Comparison of ENCODE assay signal across 21 cellular contexts in the genomic region with DNA sequence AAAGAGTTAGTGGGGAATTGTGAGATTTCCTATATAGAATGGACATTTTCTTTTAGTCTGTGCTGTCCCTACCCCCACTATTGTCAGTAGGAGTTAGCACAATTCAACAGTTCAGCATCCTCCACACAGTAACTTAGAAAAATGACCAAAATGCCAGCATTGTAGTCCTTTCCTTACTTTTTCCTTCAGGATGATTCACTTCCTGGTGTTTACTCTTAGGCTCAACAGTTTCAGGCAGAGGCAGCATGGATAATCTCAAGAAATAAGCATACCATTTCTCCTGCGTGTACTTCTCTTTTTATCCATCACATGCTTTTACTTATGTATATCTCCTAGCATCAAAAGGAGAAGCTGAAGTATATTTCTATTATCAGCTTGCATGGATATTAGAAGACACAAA.
A peak's percentile ranks its signal among the peaks of the same experiment; 100 is the strongest.
DNase-seq lines count a peak whose midpoint lies in the region; TF ChIP-seq lines count a peak whose summit lies in the region.
"Had no signal": no experiment of that assay in that cellular context is flagged by ENCODE, and none has a peak within 500 bp of the region (broad histone marks: within the 10 kb centered on the region; RNA-seq: fewer than 3 reads in every experiment).

No MANE protein-coding gene starts in this region.

- POLR2A ChIA-PET in activated CD4-positive, alpha-beta T cell treated with anti-CD3 and anti-CD28 coated beads, Interleukin-2, amount 10 ng/mL, durations not matched to agents 7 days and 5 days (lab: Charles Lee), result no interaction called here

- H3K4me1 Mint-ChIP-seq in activated CD4-positive, alpha-beta T cell treated with anti-CD3 and anti-CD28 coated beads, Interleukin-2, amount 10 ng/mL, durations not matched to agents 7 days and 5 days, result no peaks in the 10 kb centered on the region
- H3K4me1 Mint-ChIP-seq: activated naive CD8-positive, alpha-beta T cell treated with anti-CD3 and anti-CD28 coated beads, Interleukin-2, amount 10 ng/mL, durations not matched to agents 7 days and 5 days; activated T-helper 17 cell treated with anti-CD3 and anti-CD28 coated beads, Interleukin-2, amount 50 U/mL, for 72 hours; neural progenitor cell; stimulated activated naive CD8-positive, alpha-beta T cell treated with anti-CD3 and anti-CD28 coated beads, Interleukin-15, amount 100 ng/mL, for 72 hours had no signal

- H3K9me3 Mint-ChIP-seq in activated CD4-positive, alpha-beta T cell treated with anti-CD3 and anti-CD28 coated beads, Interleukin-2, amount 10 ng/mL, durations not matched to agents 7 days and 5 days, result no peaks in the 10 kb centered on the region
- H3K9me3 Mint-ChIP-seq: activated naive CD8-positive, alpha-beta T cell treated with anti-CD3 and anti-CD28 coated beads, Interleukin-2, amount 10 ng/mL, durations not matched to agents 7 days and 5 days; activated T-helper 17 cell treated with anti-CD3 and anti-CD28 coated beads, Interleukin-2, amount 50 U/mL, for 72 hours had no signal

- H3K4me3 ChIP-seq in cardiac fibroblast (replicated peaks in 1 of 2; ENCODE audit: low read depth in 2 of 2, low read length in 2 of 2), result no peak overlapping the region
- H3K4me3 ChIP-seq: MG63, neural progenitor cell, transverse colon had no signal

- H3K27me3 Mint-ChIP-seq in activated CD4-positive, alpha-beta T cell treated with anti-CD3 and anti-CD28 coated beads, Interleukin-2, amount 10 ng/mL, durations not matched to agents 7 days and 5 days, result no peaks in the 10 kb centered on the region
- H3K27me3 Mint-ChIP-seq: activated naive CD8-positive, alpha-beta T cell treated with anti-CD3 and anti-CD28 coated beads, Interleukin-2, amount 10 ng/mL, durations not matched to agents 7 days and 5 days; activated T-helper 17 cell treated with anti-CD3 and anti-CD28 coated beads, Interleukin-2, amount 50 U/mL, for 72 hours; stimulated activated naive CD8-positive, alpha-beta T cell treated with anti-CD3 and anti-CD28 coated beads, Interleukin-15, amount 100 ng/mL, for 72 hours had no signal

- peak; percentile 11 for DNase-seq in AG20443 (ENCODE audit: low spot score)
- DNase-seq in HT1080 (ENCODE audit: low read depth), result peak; percentile 80
- DNase-seq in cardiac fibroblast (ENCODE audit: low read depth in 2 of 2), result peak; percentile 30 to 55
- DNase-seq in glomerular endothelial cell (ENCODE audit: extremely low read depth, low read depth, low spot score), result peak; percentile 78
- DNase-seq in Kasumi-1 (lab: John Stamatoyannopoulos, UW), result no peak
- no peak for DNase-seq in activated CD4-positive, alpha-beta T cell treated with anti-CD3 and anti-CD28 coated beads, Interleukin-2, amount 10 ng/mL, durations not matched to agents 7 days and 5 days
- no peak for DNase-seq in NCI-H1417 (lab: John Stamatoyannopoulos, UW)
- DNase-seq in stimulated activated CD4-positive, alpha-beta T cell treated with anti-CD3 and anti-CD28 coated beads, Interleukin-15, amount 100 ng/mL, for 24 hours, result no peak
- DNase-seq: activated naive CD8-positive, alpha-beta T cell treated with anti-CD3 and anti-CD28 coated beads, Interleukin-2, amount 10 ng/mL, durations not matched to agents 7 days and 5 days; cortex of kidney; DND-41; head of caudate nucleus; MG63; NCI-H1436; NCI-H526; small intestine; stimulated activated CD4-positive, alpha-beta T cell treated with anti-CD3 and anti-CD28 coated beads, Interleukin-4, amount 100 ng/mL, for 24 hours; stimulated activated naive CD8-positive, alpha-beta T cell treated with anti-CD3 and anti-CD28 coated beads, Interleukin-15, amount 100 ng/mL, for 72 hours; transverse colon had no signal

- CTCF ChIA-PET in activated CD4-positive, alpha-beta T cell treated with anti-CD3 and anti-CD28 coated beads, Interleukin-2, amount 10 ng/mL, durations not matched to agents 7 days and 5 days (lab: Charles Lee), result no interaction called here

- no peak for TF ChIP-seq CTCF in cardiac fibroblast (IDR thresholded peaks at IDR 0.05; ENCODE audit: low read depth, low read length)

- no peaks in the 10 kb centered on the region for H3K36me3 Mint-ChIP-seq in activated CD4-positive, alpha-beta T cell treated with anti-CD3 and anti-CD28 coated beads, Interleukin-2, amount 10 ng/mL, durations not matched to agents 7 days and 5 days (ENCODE audit: low read depth)
- H3K36me3 Mint-ChIP-seq: activated naive CD8-positive, alpha-beta T cell treated with anti-CD3 and anti-CD28 coated beads, Interleukin-2, amount 10 ng/mL, durations not matched to agents 7 days and 5 days; neural progenitor cell had no signal

- H3K27ac Mint-ChIP-seq in activated CD4-positive, alpha-beta T cell treated with anti-CD3 and anti-CD28 coated beads, Interleukin-2, amount 10 ng/mL, durations not matched to agents 7 days and 5 days, result no peak overlapping the region
- H3K27ac Mint-ChIP-seq: activated naive CD8-positive, alpha-beta T cell treated with anti-CD3 and anti-CD28 coated beads, Interleukin-2, amount 10 ng/mL, durations not matched to agents 7 days and 5 days; activated T-helper 17 cell treated with anti-CD3 and anti-CD28 coated beads, Interleukin-2, amount 50 U/mL, for 72 hours; neural progenitor cell; stimulated activated naive CD8-positive, alpha-beta T cell treated with anti-CD3 and anti-CD28 coated beads, Interleukin-15, amount 100 ng/mL, for 72 hours had no signal

- H3K4me3 Mint-ChIP-seq in activated CD4-positive, alpha-beta T cell treated with anti-CD3 and anti-CD28 coated beads, Interleukin-2, amount 10 ng/mL, durations not matched to agents 7 days and 5 days, result no peak overlapping the region
- H3K4me3 Mint-ChIP-seq: activated naive CD8-positive, alpha-beta T cell treated with anti-CD3 and anti-CD28 coated beads, Interleukin-2, amount 10 ng/mL, durations not matched to agents 7 days and 5 days; activated T-helper 17 cell treated with anti-CD3 and anti-CD28 coated beads, Interleukin-2, amount 50 U/mL, for 72 hours; neural progenitor cell; stimulated activated naive CD8-positive, alpha-beta T cell treated with anti-CD3 and anti-CD28 coated beads, Interleukin-15, amount 100 ng/mL, for 72 hours had no signal

Comparison
In these comparisons a context has a peak if more than half of its experiments do, and no peak if none do; other contexts are left out.
1. DNase-seq: peak in AG20443 (single experiment), HT1080 (single experiment), cardiac fibroblast (2 of 2) and glomerular endothelial cell (single experiment); none in Kasumi-1 (0 of 2), activated CD4-positive, alpha-beta T cell treated with anti-CD3 and anti-CD28 coated beads, Interleukin-2, amount 10 ng/mL, durations not matched to agents 7 days and 5 days (single experiment), NCI-H1417 (0 of 3) and stimulated activated CD4-positive, alpha-beta T cell treated with anti-CD3 and anti-CD28 coated beads, Interleukin-15, amount 100 ng/mL, for 24 hours (single experiment).